Comparison of ENCODE assay signal across 20 cellular contexts in genomic region chr9:137409515-137409914, GRCh38. TPM values are rescaled to one million over a fixed set of nuclear protein-coding genes. Genes with fewer than 3 reads are reported as not detected.
"Had no signal": no experiment of that assay in that cellular context is flagged by ENCODE, and none has a peak within 500 bp of the region (broad histone marks: within the 10 kb centered on the region; RNA-seq: fewer than 3 reads in every experiment).

No MANE protein-coding gene starts in this region.

- H3K27ac ChIP-seq: epithelial cell of prostate, hepatocyte, lower lobe of right lung, parathyroid adenoma, thyroid gland had no signal

- ATAC-seq: activated CD4-positive, CD25-positive, alpha-beta regulatory T cell treated with anti-CD3 and anti-CD28 coated beads, Interleukin-2, amount 50 U/mL, for 24 hours; activated naive CD4-positive, alpha-beta T cell treated with anti-CD3 and anti-CD28 coated beads, Interleukin-2, amount 50 U/mL, for 72 hours; left colon; lower lobe of right lung; sciatic nerve; stimulated activated memory B cell treated with anti-CD40 and anti-IgM and Interleukin-4, amounts not matched to agents 10 μg/mL and 1 μg/mL and 100 μg/mL, for 72 hours had no signal

- H3K4me3 Mint-ChIP-seq: activated CD4-positive, alpha-beta T cell treated with anti-CD3 and anti-CD28 coated beads, Interleukin-2, amount 10 ng/mL, durations not matched to agents 7 days and 5 days; endodermal cell; stimulated activated memory B cell treated with anti-CD40 and anti-IgM and Interleukin-4, amounts not matched to agents 10 μg/mL and 1 μg/mL and 100 μg/mL, for 72 hours had no signal

- H3K9me3 ChIP-seq: lower lobe of right lung, thyroid gland had no signal

- H3K4me1 Mint-ChIP-seq: endodermal cell had no signal

- H3K27ac Mint-ChIP-seq: activated CD4-positive, alpha-beta T cell treated with anti-CD3 and anti-CD28 coated beads, Interleukin-2, amount 10 ng/mL, durations not matched to agents 7 days and 5 days; activated naive CD4-positive, alpha-beta T cell treated with anti-CD3 and anti-CD28 coated beads, Interleukin-2, amount 50 U/mL, for 72 hours; endodermal cell; stimulated activated memory B cell treated with anti-CD40 and anti-IgM and Interleukin-4, amounts not matched to agents 10 μg/mL and 1 μg/mL and 100 μg/mL, for 72 hours had no signal

- H3K27me3 ChIP-seq: hepatocyte, thyroid gland had no signal

- H3K4me2 ChIP-seq: hepatocyte had no signal

- H3K36me3 ChIP-seq: lower lobe of right lung, thyroid gland had no signal

- H2AFZ ChIP-seq: hepatocyte, parathyroid adenoma had no signal

- DNase-seq: activated CD4-positive, alpha-beta T cell treated with anti-CD3 and anti-CD28 coated beads, Interleukin-2, amount 10 ng/mL, durations not matched to agents 7 days and 5 days; activated CD8-positive, alpha-beta memory T cell treated with anti-CD3 and anti-CD28 coated beads, Interleukin-2, amount 50 U/mL, for 4 hours; activated effector memory CD4-positive, alpha-beta T cell treated with Interleukin-2 at 50 U/mL for 16 hours; activated T-cell treated with anti-CD3 and anti-CD28 coated beads, Interleukin-2, amount 50 U/mL, for 48 hours; endodermal cell; foreskin fibroblast; left colon; lower lobe of right lung; midbrain; stimulated activated CD4-positive, alpha-beta T cell treated with anti-CD3 and anti-CD28 coated beads, Interleukin-4, amount 100 ng/mL, for 4 hours; thyroid gland had no signal

- H3K4me1 ChIP-seq: parathyroid adenoma had no signal

- H3K9me3 Mint-ChIP-seq: activated CD4-positive, alpha-beta T cell treated with anti-CD3 and anti-CD28 coated beads, Interleukin-2, amount 10 ng/mL, durations not matched to agents 7 days and 5 days; activated naive CD4-positive, alpha-beta T cell treated with anti-CD3 and anti-CD28 coated beads, Interleukin-2, amount 50 U/mL, for 72 hours; endodermal cell; stimulated activated memory B cell treated with anti-CD40 and anti-IgM and Interleukin-4, amounts not matched to agents 10 μg/mL and 1 μg/mL and 100 μg/mL, for 72 hours had no signal

- H3K9ac ChIP-seq: parathyroid adenoma had no signal

- H3K4me3 ChIP-seq: hepatocyte, lower lobe of right lung, thyroid gland had no signal

- H3K36me3 Mint-ChIP-seq: activated naive CD4-positive, alpha-beta T cell treated with anti-CD3 and anti-CD28 coated beads, Interleukin-2, amount 50 U/mL, for 72 hours; stimulated activated memory B cell treated with anti-CD40 and anti-IgM and Interleukin-4, amounts not matched to agents 10 μg/mL and 1 μg/mL and 100 μg/mL, for 72 hours had no signal

RNA-seq across cellular contexts. Expression of gene ENTPD8, which starts 31.6 kb away (rescaled TPM):
- total RNA-seq: activated CD4-positive, alpha-beta T cell treated with anti-CD3 and anti-CD28 coated beads, Interleukin-2, amount 10 ng/mL, durations not matched to agents 7 days and 5 days; activated naive CD4-positive, alpha-beta T cell treated with anti-CD3 and anti-CD28 coated beads, Interleukin-2, amount 50 U/mL, for 72 hours; cardiac septum; sciatic nerve; ureter had no signal
